In the genomic region with DNA sequence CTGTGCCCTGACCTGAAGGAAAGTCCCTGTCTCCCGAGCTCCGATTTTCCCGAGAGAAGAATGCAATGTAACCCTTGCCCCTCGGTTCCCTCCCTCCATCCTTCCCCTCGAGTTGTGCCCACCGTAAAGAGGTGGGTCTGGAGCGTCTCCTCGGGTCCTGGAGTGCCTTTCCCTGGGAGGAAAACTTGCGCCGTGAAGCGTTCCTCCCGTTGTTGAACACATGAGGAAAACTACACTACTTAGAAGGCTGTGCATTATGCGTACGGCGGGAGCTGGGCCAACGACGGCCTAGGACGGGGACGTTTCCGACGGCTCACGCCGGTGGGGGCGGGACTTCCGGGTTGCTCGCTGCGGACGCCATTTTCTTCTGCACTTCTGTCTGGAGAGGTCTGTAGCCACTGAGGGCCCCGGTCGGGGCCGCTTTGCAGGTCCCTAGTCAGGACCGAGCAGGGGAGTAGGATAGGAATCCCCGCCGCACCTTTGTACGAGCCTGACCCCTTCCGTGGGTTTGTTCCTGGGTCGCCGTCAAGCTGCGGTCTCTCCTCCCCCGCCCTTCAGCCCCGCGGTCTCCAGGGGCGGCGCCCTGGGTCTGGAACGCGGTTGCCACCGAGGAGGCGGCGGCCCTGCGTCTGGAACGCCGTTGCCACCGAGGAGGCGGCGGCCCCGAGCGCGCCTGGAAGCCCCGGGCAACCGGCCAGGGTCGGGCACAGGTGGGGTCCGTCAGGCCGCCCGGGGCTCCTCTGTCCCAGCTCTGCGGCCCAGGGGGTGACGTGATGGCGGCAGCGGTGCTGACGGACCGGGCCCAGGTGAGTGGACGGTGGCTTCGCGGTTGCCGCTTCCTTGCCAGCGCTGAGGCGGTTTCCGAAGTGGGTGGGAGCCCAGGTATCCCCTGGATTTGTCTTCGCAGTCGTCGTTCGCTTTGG, we compare ENCODE assay signal across 1 cellular context.
A peak's percentile ranks its signal among the peaks of the same experiment; 100 is the strongest.
TF ChIP-seq lines count a peak whose summit lies in the region.

ZNF264 (plus strand) TSS at position 360 of the 923 bp plus-strand sequence; CDS start at position 774, 414 bp downstream.

TF ChIP-seq in WTC11, 78 proteins besides CTCF, POLR2A, EP300 and RAD21 (continued from another document):
- TF ChIP-seq, protein P1, sequence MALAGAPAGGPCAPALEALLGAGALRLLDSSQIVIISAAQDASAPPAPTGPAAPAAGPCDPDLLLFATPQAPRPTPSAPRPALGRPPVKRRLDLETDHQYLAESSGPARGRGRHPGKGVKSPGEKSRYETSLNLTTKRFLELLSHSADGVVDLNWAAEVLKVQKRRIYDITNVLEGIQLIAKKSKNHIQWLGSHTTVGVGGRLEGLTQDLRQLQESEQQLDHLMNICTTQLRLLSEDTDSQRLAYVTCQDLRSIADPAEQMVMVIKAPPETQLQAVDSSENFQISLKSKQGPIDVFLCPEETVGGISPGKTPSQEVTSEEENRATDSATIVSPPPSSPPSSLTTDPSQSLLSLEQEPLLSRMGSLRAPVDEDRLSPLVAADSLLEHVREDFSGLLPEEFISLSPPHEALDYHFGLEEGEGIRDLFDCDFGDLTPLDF (CRISPR knock-in tag; IDR thresholded peaks at IDR 0.05), result 0 out of 2 replicates have a peak, but pooled peaks have one; percentile 69
- TF ChIP-seq, protein P2, sequence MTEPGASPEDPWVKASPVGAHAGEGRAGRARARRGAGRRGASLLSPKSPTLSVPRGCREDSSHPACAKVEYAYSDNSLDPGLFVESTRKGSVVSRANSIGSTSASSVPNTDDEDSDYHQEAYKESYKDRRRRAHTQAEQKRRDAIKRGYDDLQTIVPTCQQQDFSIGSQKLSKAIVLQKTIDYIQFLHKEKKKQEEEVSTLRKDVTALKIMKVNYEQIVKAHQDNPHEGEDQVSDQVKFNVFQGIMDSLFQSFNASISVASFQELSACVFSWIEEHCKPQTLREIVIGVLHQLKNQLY (CRISPR knock-in tag; IDR thresholded peaks at IDR 0.05), result 0 out of 2 replicates have a peak, but pooled peaks have one; percentile 23
- no peak for TF ChIP-seq RORB (CRISPR knock-in tag; IDR thresholded peaks at IDR 0.05)
- TF ChIP-seq JUN (CRISPR knock-in tag; IDR thresholded peaks at IDR 0.05), result 0 out of 2 replicates have a peak, but pooled peaks have one; percentile 16
- no peak for TF ChIP-seq EMX1 (CRISPR knock-in tag; IDR thresholded peaks at IDR 0.05)
- TF ChIP-seq ZNF138 (CRISPR knock-in tag; conservative IDR thresholded peaks at IDR 0.05), result no peak
- no peak for TF ChIP-seq RELA (CRISPR knock-in tag; IDR thresholded peaks at IDR 0.05; ENCODE audit: borderline replicate concordance)
- TF ChIP-seq ESRRA (CRISPR knock-in tag; IDR thresholded peaks at IDR 0.05; ENCODE audit: borderline replicate concordance), result no peak
- TF ChIP-seq MAX (CRISPR knock-in tag; IDR thresholded peaks at IDR 0.05), result 0 out of 2 replicates have a peak, but pooled peaks have one; percentile 60
